Comparison of ENCODE assay signal across 10 cellular contexts in the genomic region with DNA sequence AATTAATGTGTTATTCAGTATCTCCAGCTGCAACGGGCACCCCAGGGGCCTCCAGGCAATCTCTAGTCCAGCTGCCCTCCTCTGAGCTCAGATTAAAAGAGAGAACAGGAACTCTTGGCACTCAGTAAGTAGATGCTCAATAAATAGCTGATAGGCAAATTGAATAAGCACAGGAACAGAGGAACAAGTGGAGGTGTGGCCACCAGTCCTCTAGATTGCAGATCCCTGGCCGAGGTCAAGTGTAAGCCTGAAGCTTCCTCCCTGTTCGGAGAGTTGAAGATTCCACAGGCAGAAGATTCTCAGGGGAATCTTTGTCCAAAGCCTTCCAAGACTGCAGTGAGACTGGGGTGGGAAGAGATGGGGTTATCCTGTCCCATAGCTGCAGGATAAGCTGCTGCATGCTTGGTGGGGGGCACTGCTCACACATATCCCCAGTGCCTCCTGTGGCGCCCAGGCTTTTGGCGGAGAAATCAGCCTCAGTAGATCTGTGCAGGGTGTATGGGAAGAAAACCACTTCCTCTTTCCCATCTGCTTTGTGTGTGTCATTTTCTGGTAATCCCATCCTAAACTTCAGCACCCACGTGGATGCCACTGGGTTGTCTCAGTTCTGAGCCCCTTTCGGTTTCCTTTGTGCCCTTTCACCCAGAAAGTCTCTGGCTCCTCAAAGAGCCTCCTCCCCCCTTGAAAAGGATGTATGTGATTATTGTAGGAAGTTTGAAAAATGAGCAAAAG. TPM values are rescaled to one million over a fixed set of nuclear protein-coding genes. Genes with fewer than 3 reads are reported as not detected.
DNase-seq lines count a peak whose midpoint lies in the region; ATAC-seq and TF ChIP-seq lines count a peak whose summit lies in the region.
"Had no signal": no experiment of that assay in that cellular context is flagged by ENCODE, and none has a peak within 500 bp of the region (broad histone marks: within the 10 kb centered on the region; RNA-seq: fewer than 3 reads in every experiment).

No MANE protein-coding gene starts in this region.

- no peak for TF ChIP-seq CTCF in upper lobe of left lung (IDR thresholded peaks at IDR 0.05)

- peaks cover 4% of the 10 kb centered on the region for H3K36me3 Mint-ChIP-seq in T-helper 17 cell (ENCODE audit: low read depth)

- peaks cover 0 to 3% (median 0%) of the 10 kb centered on the region in 4 donors for H3K36me3 ChIP-seq in upper lobe of left lung

- no peaks in the 10 kb centered on the region for H3K27me3 ChIP-seq in upper lobe of left lung

- intact Hi-C loops in left ventricle myocardium superior (cut with micrococcal nuclease): no loop called here

- ATAC-seq in T-helper 17 cell (peak; percentile 69), left ventricle myocardium superior (peak; percentile 61), upper lobe of left lung (ENCODE audit: low FRiP score in 2 of 2) (peak; percentile 52 to 71), GM18517 (IDR thresholded peaks at IDR 0.05; ENCODE audit: unreplicated experiment) (no peak)

- DNase-seq in stimulated activated CD4-positive, alpha-beta T cell treated with anti-CD3 and anti-CD28 coated beads, Interleukin-12 subunit alpha, Interleukin-12 subunit beta, amount 100 ng/mL, for 24 hours (ENCODE audit: low read depth in 2 of 2): peak; percentile 25 to 40
- no peak for DNase-seq in stimulated activated CD4-positive, alpha-beta T cell treated with anti-CD3 and anti-CD28 coated beads, Interleukin-2, amount 100 ng/mL, for 48 hours
- no peak for DNase-seq in T-helper 17 cell
- DNase-seq in left ventricle myocardium superior: no peak
- DNase-seq in upper lobe of left lung: peak in 1 of 2 donors; percentile 63
- DNase-seq in HUDEP-2 (lab: John Stamatoyannopoulos, UW; ENCODE audit: unreplicated experiment in 76 of 76): no peak
- no peak for DNase-seq in DMS53 treated with DMSO at 0.1 percent for 48 hours (lab: John Stamatoyannopoulos, UW; ENCODE audit: unreplicated experiment)

- H3K4me3 Mint-ChIP-seq in T-helper 17 cell: peak overlapping the region; percentile 77

- H3K27ac Mint-ChIP-seq in T-helper 17 cell: peak overlapping the region; percentile 84

- no peak overlapping the region for H3K4me3 ChIP-seq in upper lobe of left lung
- H3K4me3 ChIP-seq: lung had no signal

- peak overlapping the region; percentile 44 to 79 (median 60) for H3K27ac ChIP-seq in upper lobe of left lung
- H3K27ac ChIP-seq: C4-2B had no signal

- TF ChIP-seq POLR2A in upper lobe of left lung (IDR thresholded peaks at IDR 0.05): peak in 1 of 4 donors; percentile 10

- H3K4me1 Mint-ChIP-seq in T-helper 17 cell: peaks cover 31% of the 10 kb centered on the region

- peaks cover 0 to 10% (median 9%) of the 10 kb centered on the region in 4 donors for H3K4me1 ChIP-seq in upper lobe of left lung

- TF ChIP-seq EP300 in upper lobe of left lung (IDR thresholded peaks at IDR 0.05): no peak

- H3K27me3 Mint-ChIP-seq in T-helper 17 cell: no peaks in the 10 kb centered on the region

- WGBS in upper lobe of left lung, 2 donors: 39 to 51% methylated on average over 7 of the region's 7 CpGs

- H3K9me3 ChIP-seq in T-helper 17 cell (ENCODE audit: control insufficient read depth, low read length, poor library complexity, severe bottlenecking) (no peaks in the 10 kb centered on the region), upper lobe of left lung (no peaks in the 10 kb centered on the region)

RNA-seq across cellular contexts. Expression of a gene that starts 12.1 kb away (rescaled TPM):
- 1 to 10 TPM; 2.4 to 9.6 TPM for total RNA-seq in T-helper 17 cell
- 1.9 TPM for total RNA-seq in left ventricle myocardium superior
- total RNA-seq in upper lobe of left lung: 10 to 100 TPM; 10.7 to 26.5 (median 18.0) TPM

RNA-seq across cellular contexts. Expression of a gene that starts 46.6 kb away (rescaled TPM):
- total RNA-seq in T-helper 17 cell (under 1 TPM in 1 of 2 donors, not detected in 1; 0.18 TPM), left ventricle myocardium superior (34.4 TPM), upper lobe of left lung (10 to 100 TPM; 50.7 to 88.4 (median 56.4) TPM)

RNA-seq across cellular contexts. Expression of a gene that starts 52.7 kb away (rescaled TPM):
- total RNA-seq in T-helper 17 cell (1 to 10 TPM in 1 of 2 donors, under 1 TPM in 1; 0.34 to 1.4 TPM), left ventricle myocardium superior (0.25 TPM), upper lobe of left lung (1 to 10 TPM in 3 of 6 donors, under 1 TPM in 3; 0.49 to 3.1 (median 1.5) TPM)

Comparison
In these comparisons a context has a peak if more than half of its experiments do, and no peak if none do; other contexts are left out.
1. DNase-seq: peak in stimulated activated CD4-positive, alpha-beta T cell treated with anti-CD3 and anti-CD28 coated beads, Interleukin-12 subunit alpha, Interleukin-12 subunit beta, amount 100 ng/mL, for 24 hours (2 of 2); none in stimulated activated CD4-positive, alpha-beta T cell treated with anti-CD3 and anti-CD28 coated beads, Interleukin-2, amount 100 ng/mL, for 48 hours (0 of 2), T-helper 17 cell (0 of 3), left ventricle myocardium superior (single experiment), HUDEP-2 (0 of 76) and DMS53 treated with DMSO at 0.1 percent for 48 hours (single experiment).
2. RNA of a gene that starts 46.6 kb away (total RNA-seq): 50.7 to 88.4 TPM in upper lobe of left lung and 34.4 TPM in left ventricle myocardium superior (single experiment); 0.18 TPM in T-helper 17 cell; every median in the first group is over 10 times any median in the second.